ENCODE assay signal across 8 cellular contexts in genomic region chr12:109111775-109112491, GRCh38. TPM values are rescaled to one million over a fixed set of nuclear protein-coding genes. Genes with fewer than 3 reads are reported as not detected.
A peak's percentile ranks its signal among the peaks of the same experiment; 100 is the strongest.
DNase-seq lines count a peak whose midpoint lies in the region; ATAC-seq and TF ChIP-seq lines count a peak whose summit lies in the region.

No MANE protein-coding gene starts in this region.

- peaks cover 18% of the 10 kb centered on the region for H3K4me1 Mint-ChIP-seq in activated CD8-positive, alpha-beta memory T cell treated with anti-CD3 and anti-CD28 coated beads, Interleukin-2, amount 10 ng/mL, durations not matched to agents 7 days and 5 days
- H3K4me1 Mint-ChIP-seq in endodermal cell (peaks cover 18% of the 10 kb centered on the region), memory B cell (peaks cover 5% of the 10 kb centered on the region)

- WGBS in endodermal cell (ENCODE audit: insufficient coverage in 1 of 2, insufficient read length in 1 of 2), 2 experiments, result 62 to 63% methylated on average over 3 to 5 of the region's 8 CpGs

- no peaks in the 10 kb centered on the region for H3K27me3 ChIP-seq in endodermal cell (ENCODE audit: control insufficient read depth, insufficient read depth, low read length, poor library complexity, severe bottlenecking)

- peaks cover 26% of the 10 kb centered on the region for H3K36me3 ChIP-seq in endodermal cell (ENCODE audit: control insufficient read depth, insufficient read depth, low read length)

- H3K4me3 ChIP-seq in endodermal cell (ENCODE audit: low read length), result no peak overlapping the region

- peak; percentile 34 for ATAC-seq in activated CD8-positive, alpha-beta memory T cell treated with anti-CD3 and anti-CD28 coated beads, Interleukin-2, amount 10 ng/mL, durations not matched to agents 7 days and 5 days
- peak; percentile 42 for ATAC-seq in memory B cell (ENCODE audit: low read depth)
- ATAC-seq in GM18520 (IDR thresholded peaks at IDR 0.05; ENCODE audit: unreplicated experiment), result no peak

- no peaks in the 10 kb centered on the region for H3K9me3 ChIP-seq in endodermal cell (ENCODE audit: control insufficient read depth, low read length)

- H3K4me3 Mint-ChIP-seq in activated CD8-positive, alpha-beta memory T cell treated with anti-CD3 and anti-CD28 coated beads, Interleukin-2, amount 10 ng/mL, durations not matched to agents 7 days and 5 days, result peak overlapping the region; percentile 62
- H3K4me3 Mint-ChIP-seq in endodermal cell (peak overlapping the region; percentile 38), memory B cell (peak overlapping the region; percentile 81)

- H3K36me3 Mint-ChIP-seq in activated CD8-positive, alpha-beta memory T cell treated with anti-CD3 and anti-CD28 coated beads, Interleukin-2, amount 10 ng/mL, durations not matched to agents 7 days and 5 days, result peaks cover 19% of the 10 kb centered on the region
- H3K36me3 Mint-ChIP-seq in endodermal cell (ENCODE audit: low read depth) (peaks cover 29% of the 10 kb centered on the region), memory B cell (no peaks in the 10 kb centered on the region)

- no peak overlapping the region for H3K9ac ChIP-seq in endodermal cell (ENCODE audit: extremely low read depth, low read length, poor library complexity, severe bottlenecking)

- peak overlapping the region; percentile 88 for H3K27ac ChIP-seq in endodermal cell (ENCODE audit: low read depth, low read length)

- CTCF ChIA-PET in activated CD8-positive, alpha-beta memory T cell treated with anti-CD3 and anti-CD28 coated beads, Interleukin-2, amount 10 ng/mL, durations not matched to agents 7 days and 5 days (lab: Charles Lee), result interaction anchor here (0.6 to 3.3 kb wide), 34 partner anchors 8 to 733 kb away, joined by 3 to 29 read pairs (median 4); partner anchors contain the start of gene ALKBH2

- H3K4me1 ChIP-seq in endodermal cell (ENCODE audit: control insufficient read depth, insufficient read depth, low read length), result peaks cover 9% of the 10 kb centered on the region

- H3K9me3 Mint-ChIP-seq in activated CD8-positive, alpha-beta memory T cell treated with anti-CD3 and anti-CD28 coated beads, Interleukin-2, amount 10 ng/mL, durations not matched to agents 7 days and 5 days (ENCODE audit: low read depth), result no peaks in the 10 kb centered on the region
- H3K9me3 Mint-ChIP-seq in endodermal cell, result no peaks in the 10 kb centered on the region
- no peaks in the 10 kb centered on the region for H3K9me3 Mint-ChIP-seq in memory B cell

- peak overlapping the region; percentile 73 for H3K27ac Mint-ChIP-seq in activated CD8-positive, alpha-beta memory T cell treated with anti-CD3 and anti-CD28 coated beads, Interleukin-2, amount 10 ng/mL, durations not matched to agents 7 days and 5 days
- H3K27ac Mint-ChIP-seq in endodermal cell (no peak overlapping the region), memory B cell (no peak overlapping the region)

- peak; percentile 69 for DNase-seq in ELR (ENCODE audit: low read depth)
- peak; percentile 32 for DNase-seq in NCI-H1105 (lab: John Stamatoyannopoulos, UW)
- DNase-seq in activated CD8-positive, alpha-beta memory T cell treated with anti-CD3 and anti-CD28 coated beads, Interleukin-2, amount 10 ng/mL, durations not matched to agents 7 days and 5 days, result peak; percentile 64
- peak; percentile 89 for DNase-seq in endodermal cell
- peak; percentile 28 to 29 for DNase-seq in memory B cell (ENCODE audit: low spot score in 2 of 2)
- DNase-seq in stimulated activated CD8-positive, alpha-beta memory T cell treated with anti-CD3 and anti-CD28 coated beads, Interleukin-12 subunit alpha, Interleukin-12 subunit beta, amount 100 ng/mL, for 24 hours (ENCODE audit: extremely low read depth), result peak; percentile 8
- DNase-seq in amniotic stem cell (lab: John Stamatoyannopoulos, UW), result no peak

- H3K27me3 Mint-ChIP-seq in activated CD8-positive, alpha-beta memory T cell treated with anti-CD3 and anti-CD28 coated beads, Interleukin-2, amount 10 ng/mL, durations not matched to agents 7 days and 5 days, result no peaks in the 10 kb centered on the region
- no peaks in the 10 kb centered on the region for H3K27me3 Mint-ChIP-seq in endodermal cell (ENCODE audit: insufficient read depth)
- H3K27me3 Mint-ChIP-seq in memory B cell, result no peaks in the 10 kb centered on the region

- peak; percentile 93 for TF ChIP-seq CTCF in endodermal cell (conservative IDR thresholded peaks at IDR 0.05)

RNA-seq across cellular contexts. Expression of gene ACACB, which starts 4.5 kb away (rescaled TPM):
- total RNA-seq in activated CD8-positive, alpha-beta memory T cell treated with anti-CD3 and anti-CD28 coated beads, Interleukin-2, amount 10 ng/mL, durations not matched to agents 7 days and 5 days, result 10 to 100 TPM; 10.4 to 15.1 TPM
- 10 to 100 TPM in 1 of 2 donors, 1 to 10 TPM in 1; 6.8 to 12.7 TPM for total RNA-seq in endodermal cell
- polyA plus RNA-seq in endodermal cell (2013, experiment 1 of 2), result 5.9 TPM
- polyA plus RNA-seq in endodermal cell (2013, experiment 2 of 2), result 7.0 TPM

RNA-seq across cellular contexts. Expression of gene UNG, which starts 14.5 kb away (rescaled TPM):
- total RNA-seq in activated CD8-positive, alpha-beta memory T cell treated with anti-CD3 and anti-CD28 coated beads, Interleukin-2, amount 10 ng/mL, durations not matched to agents 7 days and 5 days, result 10 to 100 TPM; 53.7 to 75.6 TPM
- total RNA-seq in endodermal cell, result 100 to 1,000 TPM; 104 to 114 TPM
- polyA plus RNA-seq in endodermal cell (2013, experiment 1 of 2), result 67.7 TPM
- polyA plus RNA-seq in endodermal cell (2013, experiment 2 of 2), result 59.8 TPM

RNA-seq across cellular contexts. Expression of gene ALKBH2, which starts 18.7 kb away (rescaled TPM):
- total RNA-seq in activated CD8-positive, alpha-beta memory T cell treated with anti-CD3 and anti-CD28 coated beads, Interleukin-2, amount 10 ng/mL, durations not matched to agents 7 days and 5 days, result 10 to 100 TPM; 14.0 to 17.2 TPM
- total RNA-seq in endodermal cell, result 10 to 100 TPM; 10.5 to 23.3 TPM
- 31.7 TPM for polyA plus RNA-seq in endodermal cell (2013, experiment 1 of 2)
- 23.8 TPM for polyA plus RNA-seq in endodermal cell (2013, experiment 2 of 2)

RNA-seq across cellular contexts. Expression of gene USP30, which starts 59.6 kb away (rescaled TPM):
- 1 to 10 TPM; 5.9 to 8.7 TPM for total RNA-seq in activated CD8-positive, alpha-beta memory T cell treated with anti-CD3 and anti-CD28 coated beads, Interleukin-2, amount 10 ng/mL, durations not matched to agents 7 days and 5 days
- total RNA-seq in endodermal cell, result 10 to 100 TPM in 1 of 2 donors, 1 to 10 TPM in 1; 6.3 to 10.8 TPM
- 16.8 TPM for polyA plus RNA-seq in endodermal cell (2013, experiment 1 of 2)
- polyA plus RNA-seq in endodermal cell (2013, experiment 2 of 2), result 17.4 TPM
